22 cellular contexts compared by ENCODE assay signal in the genomic region with DNA sequence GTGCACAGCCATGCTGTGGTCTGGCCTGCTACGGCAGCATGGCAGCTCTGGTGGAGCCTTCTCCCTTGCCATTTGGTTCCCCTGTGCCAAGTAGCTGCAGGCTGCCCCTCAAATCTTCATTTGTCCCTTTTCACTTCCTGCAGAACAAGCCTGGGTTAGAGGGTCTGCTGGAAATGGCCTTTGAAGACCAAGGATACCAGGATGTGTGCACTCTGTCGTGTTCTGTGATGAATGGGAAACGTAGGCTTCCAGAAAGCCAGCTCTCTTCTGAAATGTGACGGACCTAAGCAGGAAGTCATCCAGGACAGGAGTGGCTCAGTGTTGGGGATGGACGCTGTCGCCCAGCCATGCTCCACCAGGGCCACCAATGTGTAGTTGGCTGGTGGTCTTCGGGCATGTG. TPM values are rescaled to one million over a fixed set of nuclear protein-coding genes. Genes with fewer than 3 reads are reported as not detected.
DNase-seq lines count a peak whose midpoint lies in the region; ATAC-seq and TF ChIP-seq lines count a peak whose summit lies in the region.
"Had no signal": no experiment of that assay in that cellular context is flagged by ENCODE, and none has a peak within 500 bp of the region (broad histone marks: within the 10 kb centered on the region; RNA-seq: fewer than 3 reads in every experiment).

No MANE protein-coding gene starts in this region.

- no peak overlapping the region for H3K4me2 ChIP-seq in HCT116 (ENCODE audit: low read length)
- H3K4me2 ChIP-seq: BLaER1 treated with 17β-estradiol and CSF1 and Interleukin-3, amounts not matched to agents 10 nM and 100 nM had no signal

- peaks cover 40% of the 10 kb centered on the region for H3K4me1 ChIP-seq in CD8-positive, alpha-beta T cell (ENCODE audit: insufficient read depth, low read length)
- H3K4me1 ChIP-seq in HCT116 (ENCODE audit: control insufficient read depth in 1 of 2, insufficient read depth in 2 of 2, low read length in 2 of 2): peaks cover 0 to 10% of the 10 kb centered on the region in 2 experiments; a peak in 1 of 4 replicates
- H3K4me1 ChIP-seq in naive thymus-derived CD4-positive, alpha-beta T cell (ENCODE audit: control insufficient read depth in 2 of 2, insufficient read depth in 2 of 2, low read length in 2 of 2): peaks cover 38% of the 10 kb centered on the region in 2 donors

- no peaks in the 10 kb centered on the region for H3K9me3 Mint-ChIP-seq in CD8-positive, alpha-beta T cell
- H3K9me3 Mint-ChIP-seq in activated T-helper 17 cell treated with anti-CD3 and anti-CD28 coated beads, Interleukin-2, amount 50 U/mL, for 72 hours: no peaks in the 10 kb centered on the region
- H3K9me3 Mint-ChIP-seq in naive thymus-derived CD4-positive, alpha-beta T cell: peaks cover 0 to 5% (median 0%) of the 10 kb centered on the region in 11 donors
- H3K9me3 Mint-ChIP-seq: naive B cell had no signal

- H3K79me2 ChIP-seq in HCT116 (ENCODE audit: insufficient read depth, low read length): no peaks in the 10 kb centered on the region

- peak overlapping the region; percentile 79 for H3K27ac Mint-ChIP-seq in CD8-positive, alpha-beta T cell
- peak overlapping the region; percentile 95 for H3K27ac Mint-ChIP-seq in activated T-helper 17 cell treated with anti-CD3 and anti-CD28 coated beads, Interleukin-2, amount 50 U/mL, for 72 hours
- H3K27ac Mint-ChIP-seq in naive thymus-derived CD4-positive, alpha-beta T cell: peak overlapping the region; percentile 76 to 98 (median 93)

- H3K27ac ChIP-seq in CD8-positive, alpha-beta T cell (ENCODE audit: low read depth, low read length): no peak overlapping the region
- H3K27ac ChIP-seq in HCT116 (ENCODE audit: low read depth, low read length): peak overlapping the region; percentile 29; the same call in 1 of the 2 replicates
- H3K27ac ChIP-seq in naive thymus-derived CD4-positive, alpha-beta T cell (ENCODE audit: low read depth, low read length): peak overlapping the region; percentile 88
- H3K27ac ChIP-seq: BLaER1 treated with 17β-estradiol and CSF1 and Interleukin-3, amounts not matched to agents 10 nM and 100 nM; transverse colon; WERI-Rb-1 had no signal

- H3K27me3 Mint-ChIP-seq in CD8-positive, alpha-beta T cell (ENCODE audit: low read depth): no peaks in the 10 kb centered on the region
- no peaks in the 10 kb centered on the region for H3K27me3 Mint-ChIP-seq in activated T-helper 17 cell treated with anti-CD3 and anti-CD28 coated beads, Interleukin-2, amount 50 U/mL, for 72 hours
- H3K27me3 Mint-ChIP-seq in naive thymus-derived CD4-positive, alpha-beta T cell: no peaks in the 10 kb centered on the region
- H3K27me3 Mint-ChIP-seq: naive B cell had no signal

- CTCF ChIA-PET in CD8-positive, alpha-beta T cell (lab: Charles Lee): interaction anchor here (0.6 to 2.1 kb wide), 8 partner anchors 31 to 321 kb away, joined by 3 to 7 read pairs (median 4); no protein-coding TSS in a partner anchor
- CTCF ChIA-PET in HCT116 (lab: Charles Lee): interaction anchor here (0.5 kb wide), 1 partner anchor 35 kb away, joined by 5 read pairs; no protein-coding TSS in a partner anchor
- CTCF ChIA-PET in naive thymus-derived CD4-positive, alpha-beta T cell (lab: Charles Lee): interaction anchor here (0.6 to 2.3 kb wide), 5 partner anchors 40 to 241 kb away, joined by 3 to 9 read pairs (median 3); no protein-coding TSS in a partner anchor

- TF ChIP-seq POLR2A in HCT116 (IDR thresholded peaks at IDR 0.05; ENCODE audit: borderline replicate concordance, extremely low read depth, insufficient read depth, insufficient read length): no peak

- no peak overlapping the region for H3K4me3 ChIP-seq in CD8-positive, alpha-beta T cell (ENCODE audit: low read depth, low read length)
- H3K4me3 ChIP-seq in HCT116 (replicated peaks in 1 of 2; ENCODE audit: low read depth in 1 of 2, low read length in 2 of 2): no peak overlapping the region
- H3K4me3 ChIP-seq in naive thymus-derived CD4-positive, alpha-beta T cell (ENCODE audit: low read length): no peak overlapping the region
- H3K4me3 ChIP-seq: BLaER1 treated with 17β-estradiol and CSF1 and Interleukin-3, amounts not matched to agents 10 nM and 100 nM; transverse colon had no signal

- POLR2A ChIA-PET in CD8-positive, alpha-beta T cell (lab: Charles Lee): interaction anchor here (0.9 to 1.9 kb wide), 3 partner anchors 86 to 149 kb away, joined by 3 to 6 read pairs (median 4); no protein-coding TSS in a partner anchor
- POLR2A ChIA-PET in HCT116 (lab: Charles Lee): no interaction called here
- POLR2A ChIA-PET in naive thymus-derived CD4-positive, alpha-beta T cell (lab: Charles Lee): interaction anchor here (0.6 to 2.2 kb wide), 8 partner anchors 20 to 245 kb away, joined by 3 to 13 read pairs (median 4); no protein-coding TSS in a partner anchor

- H3K9me3 ChIP-seq in CD8-positive, alpha-beta T cell (ENCODE audit: low read length): no peaks in the 10 kb centered on the region
- H3K9me3 ChIP-seq in HCT116 (ENCODE audit: control insufficient read depth in 1 of 2, insufficient read depth in 1 of 2, low read depth in 1 of 2, low read length in 2 of 2): no peaks in the 10 kb centered on the region
- no peaks in the 10 kb centered on the region for H3K9me3 ChIP-seq in naive thymus-derived CD4-positive, alpha-beta T cell (ENCODE audit: control insufficient read depth in 2 of 3, low read length in 3 of 3)
- H3K9me3 ChIP-seq: BLaER1 treated with 17β-estradiol and CSF1 and Interleukin-3, amounts not matched to agents 10 nM and 100 nM; transverse colon had no signal

- H3K36me3 ChIP-seq in CD8-positive, alpha-beta T cell (ENCODE audit: insufficient read depth, low read length): peaks cover 33% of the 10 kb centered on the region
- H3K36me3 ChIP-seq in HCT116 (ENCODE audit: control insufficient read depth in 1 of 2, insufficient read depth in 2 of 2, low read length in 2 of 2): peaks cover 39 to 48% of the 10 kb centered on the region in 2 experiments; a peak in 3 of 4 replicates
- peaks cover 0 to 49% (median 9%) of the 10 kb centered on the region in 3 experiments for H3K36me3 ChIP-seq in naive thymus-derived CD4-positive, alpha-beta T cell (ENCODE audit: control insufficient read depth in 2 of 3, insufficient read depth in 3 of 3, low read length in 3 of 3)

- BruUV-seq in HCT116 (replicated peaks; lab: Mats Ljungman, UMichigan): no TSS peak

- TF ChIP-seq CTCF in CD8-positive, alpha-beta T cell (IDR thresholded peaks at IDR 0.05): no peak
- no peak for TF ChIP-seq CTCF in HCT116 (IDR thresholded peaks at IDR 0.05 in 2 of 3, conservative IDR thresholded peaks at IDR 0.05 in 1 of 3; ENCODE audit: borderline replicate concordance in 1 of 3, insufficient read depth in 1 of 3, low read depth in 2 of 3, low read length in 2 of 3)

- peaks cover 60% of the 10 kb centered on the region for H3K4me1 Mint-ChIP-seq in CD8-positive, alpha-beta T cell (ENCODE audit: low read depth)
- H3K4me1 Mint-ChIP-seq in activated T-helper 17 cell treated with anti-CD3 and anti-CD28 coated beads, Interleukin-2, amount 50 U/mL, for 72 hours: peaks cover 28% of the 10 kb centered on the region
- peaks cover 37 to 57% (median 54%) of the 10 kb centered on the region in 7 donors for H3K4me1 Mint-ChIP-seq in naive thymus-derived CD4-positive, alpha-beta T cell

- RAD21 ChIA-PET in HCT116 (lab: Charles Lee; ENCODE audit: low non-redundant PET in 1 of 2, low total read pairs in 2 of 2, uncharacterized antibody in 2 of 2, unreplicated experiment in 2 of 2): no interaction called here

- H3K4me3 Mint-ChIP-seq in CD8-positive, alpha-beta T cell: no peak overlapping the region
- H3K4me3 Mint-ChIP-seq in activated T-helper 17 cell treated with anti-CD3 and anti-CD28 coated beads, Interleukin-2, amount 50 U/mL, for 72 hours: peak overlapping the region; percentile 93
- H3K4me3 Mint-ChIP-seq in naive thymus-derived CD4-positive, alpha-beta T cell: peak overlapping the region in 6 of 10 donors; percentile 64 to 98 (median 92)

- no peak for ATAC-seq in CD8-positive, alpha-beta T cell
- ATAC-seq in HCT116 (no peak), left colon (no peak)
- ATAC-seq in activated T-helper 17 cell treated with anti-CD3 and anti-CD28 coated beads, Interleukin-2, amount 50 U/mL, for 72 hours (replicated peaks): no peak
- ATAC-seq in naive thymus-derived CD4-positive, alpha-beta T cell: no peak
- ATAC-seq: stimulated activated naive CD8-positive, alpha-beta T cell treated with anti-CD3 and anti-CD28 coated beads, Interleukin-15, Interleukin-2, amounts not matched to agents 100 U/mL and 50 U/mL, for 24 hours had no signal

- no peak for TF ChIP-seq RAD21 in HCT116 (IDR thresholded peaks at IDR 0.05; ENCODE audit: low read depth)

- no peak overlapping the region for H2AFZ ChIP-seq in HCT116 (ENCODE audit: low read depth, low read length, poor library complexity, severe bottlenecking)

- DNase-seq in CD8-positive, alpha-beta T cell: no peak
- DNase-seq in HCT116 (ENCODE audit: low read depth, low spot score) (no peak), inferior parietal cortex (ENCODE audit: extremely low spot score) (no peak), ureter (ENCODE audit: low spot score) (no peak), NOMO-1 treated with dmso at 0.1 percent for 144 hours (lab: John Stamatoyannopoulos, UW; ENCODE audit: unreplicated experiment) (no peak), left colon (no peak)
- DNase-seq in naive thymus-derived CD4-positive, alpha-beta T cell: no peak
- DNase-seq: caudate nucleus; DMS79; head of caudate nucleus; islet precursor cell; mammary epithelial cell; naive B cell; NCI-H1105; NCI-H2107; NCI-H82; stimulated activated CD4-positive, alpha-beta T cell treated with anti-CD3 and anti-CD28 coated beads, Interleukin-15, amount 100 ng/mL, for 24 hours; stimulated activated naive CD8-positive, alpha-beta T cell treated with anti-CD3 and anti-CD28 coated beads, Interleukin-15, Interleukin-2, amounts not matched to agents 100 U/mL and 50 U/mL, for 24 hours; transverse colon; WERI-Rb-1 had no signal

- no peaks in the 10 kb centered on the region for H3K9me2 ChIP-seq in HCT116 (ENCODE audit: insufficient read depth)

- H3K36me3 Mint-ChIP-seq in CD8-positive, alpha-beta T cell: peaks cover 54% of the 10 kb centered on the region
- H3K36me3 Mint-ChIP-seq in activated T-helper 17 cell treated with anti-CD3 and anti-CD28 coated beads, Interleukin-2, amount 50 U/mL, for 72 hours (ENCODE audit: low read depth): peaks cover 81% of the 10 kb centered on the region
- peaks cover 0 to 15% (median 0%) of the 10 kb centered on the region in 5 donors for H3K36me3 Mint-ChIP-seq in naive thymus-derived CD4-positive, alpha-beta T cell
- H3K36me3 Mint-ChIP-seq: naive B cell had no signal

- intact Hi-C loops in CD8-positive, alpha-beta T cell (cut with DNase I, micrococcal nuclease): no loop called here
- intact Hi-C loops in HCT116 (cut with micrococcal nuclease) (no loop called here), left colon (cut with DNase I, micrococcal nuclease) (no loop called here)
- intact Hi-C loops in naive thymus-derived CD4-positive, alpha-beta T cell (cut with micrococcal nuclease): no loop called here

- no peaks in the 10 kb centered on the region for H3K27me3 ChIP-seq in CD8-positive, alpha-beta T cell (ENCODE audit: insufficient read depth, low read length)
- H3K27me3 ChIP-seq in HCT116 (ENCODE audit: insufficient read depth, low read length): no peaks in the 10 kb centered on the region
- no peaks in the 10 kb centered on the region for H3K27me3 ChIP-seq in naive thymus-derived CD4-positive, alpha-beta T cell (ENCODE audit: control insufficient read depth in 2 of 2, insufficient read depth in 2 of 2, low read length in 2 of 2)
- H3K27me3 ChIP-seq: BLaER1 treated with 17β-estradiol and CSF1 and Interleukin-3, amounts not matched to agents 10 nM and 100 nM; transverse colon had no signal

- no peak overlapping the region for H3K9ac ChIP-seq in HCT116 (ENCODE audit: low read length)
- H3K9ac ChIP-seq: BLaER1 treated with 17β-estradiol and CSF1 and Interleukin-3, amounts not matched to agents 10 nM and 100 nM had no signal

- H4K20me1 ChIP-seq in HCT116 (ENCODE audit: insufficient read depth): no peaks in the 10 kb centered on the region

RNA-seq across cellular contexts. Expression of gene POMT1, which starts 3.5 kb away (rescaled TPM):
- 10 to 100 TPM; 33.9 to 40.8 TPM for total RNA-seq in CD8-positive, alpha-beta T cell
- total RNA-seq in HCT116 (2021; ENCODE audit: unreplicated experiment) (21.4 TPM), ureter (26.5 TPM), left colon (10 to 100 TPM; 30.9 to 31.0 TPM)
- polyA plus RNA-seq in HCT116 (2012): 17.6 and 20.1 TPM in 2 replicates
- total RNA-seq in activated T-helper 17 cell treated with anti-CD3 and anti-CD28 coated beads, Interleukin-2, amount 50 U/mL, for 72 hours: 10 to 100 TPM; 51.3 to 73.7 TPM
- 10 to 100 TPM; 40.0 to 55.8 (median 47.7) TPM for total RNA-seq in naive thymus-derived CD4-positive, alpha-beta T cell
- polyA plus RNA-seq in naive thymus-derived CD4-positive, alpha-beta T cell: 10 to 100 TPM; 13.3 to 15.1 TPM

RNA-seq across cellular contexts. Expression of gene UCK1, which starts 31.8 kb away (rescaled TPM):
- total RNA-seq in CD8-positive, alpha-beta T cell: 10 to 100 TPM; 22.6 to 24.7 TPM
- total RNA-seq in HCT116 (2021; ENCODE audit: unreplicated experiment) (17.5 TPM), ureter (20.4 TPM), left colon (10 to 100 TPM; 22.6 to 29.5 TPM)
- polyA plus RNA-seq in HCT116 (2012): 15.9 and 16.1 TPM in 2 replicates
- total RNA-seq in activated T-helper 17 cell treated with anti-CD3 and anti-CD28 coated beads, Interleukin-2, amount 50 U/mL, for 72 hours: 10 to 100 TPM; 22.1 to 23.7 TPM
- 10 to 100 TPM; 21.8 to 40.1 (median 29.3) TPM for total RNA-seq in naive thymus-derived CD4-positive, alpha-beta T cell
- polyA plus RNA-seq in naive thymus-derived CD4-positive, alpha-beta T cell: 10 to 100 TPM; 21.2 to 32.8 TPM

RNA-seq across cellular contexts. Expression of gene PRRT1B, which starts 46.1 kb away (rescaled TPM):
- total RNA-seq in CD8-positive, alpha-beta T cell: not detected
- total RNA-seq in HCT116 (2021; ENCODE audit: unreplicated experiment): not detected
- 0.10 TPM in 1 of 2 replicates, not detected in the other for polyA plus RNA-seq in HCT116 (2012)
- not detected for total RNA-seq in activated T-helper 17 cell treated with anti-CD3 and anti-CD28 coated beads, Interleukin-2, amount 50 U/mL, for 72 hours
- not detected for total RNA-seq in naive thymus-derived CD4-positive, alpha-beta T cell
- not detected for polyA plus RNA-seq in naive thymus-derived CD4-positive, alpha-beta T cell
- not detected for total RNA-seq in ureter
- total RNA-seq in left colon: 1 to 10 TPM; 3.5 to 4.1 TPM
- total RNA-seq: mammary epithelial cell had no signal
- polyA plus RNA-seq: mammary epithelial cell had no signal
